2 cellular contexts compared by ENCODE assay signal in the genomic region with DNA sequence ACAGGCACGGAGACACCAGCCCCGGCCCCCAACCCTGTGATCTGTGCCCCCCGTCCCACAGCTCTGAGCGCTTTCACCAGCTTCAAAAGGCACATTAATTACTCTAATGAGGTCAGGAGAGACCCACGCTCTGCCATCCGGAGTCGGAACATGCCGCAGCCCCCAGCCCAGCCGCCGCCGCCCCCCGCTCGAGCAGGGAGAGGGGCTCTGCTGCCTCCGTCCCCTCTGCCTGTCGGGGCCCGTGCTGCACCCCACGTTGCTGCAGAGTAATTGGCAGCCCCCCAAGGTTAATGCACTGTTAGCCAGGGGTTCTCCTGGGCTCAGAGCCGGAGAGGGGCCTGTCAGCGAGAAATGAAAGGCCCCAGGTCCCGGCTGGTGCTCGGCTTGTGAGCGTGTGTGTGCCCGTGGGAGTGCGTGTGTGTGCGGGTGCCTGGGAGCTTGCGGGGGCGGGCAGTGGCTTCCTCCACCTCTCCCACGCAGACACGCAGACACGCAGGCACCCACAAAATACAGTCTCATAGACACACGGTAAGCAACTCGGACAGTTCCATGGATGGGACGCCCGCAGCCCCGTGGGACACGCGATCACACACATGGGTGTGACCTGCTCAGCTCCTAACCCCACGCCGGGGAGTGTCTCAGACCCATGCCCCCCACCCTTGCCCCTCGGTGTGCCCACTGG.
TF ChIP-seq lines count a peak whose summit lies in the region.

No MANE protein-coding gene starts in this region.

TF ChIP-seq in IMR-90, 13 proteins besides CTCF, POLR2A, EP300 and RAD21:
- TF ChIP-seq FOS (IDR thresholded peaks at IDR 0.05; ENCODE audit: low read depth, low read length) (no peak), NFE2L2 (IDR thresholded peaks at IDR 0.05; ENCODE audit: low read depth, low read length) (no peak), SMC3 (IDR thresholded peaks at IDR 0.05; ENCODE audit: low read depth, low read length) (no peak), MAZ (IDR thresholded peaks at IDR 0.05; ENCODE audit: borderline replicate concordance, low read depth, low read length) (no peak), CEBPB (IDR thresholded peaks at IDR 0.05; ENCODE audit: low read depth, low read length) (no peak), RFX5 (IDR thresholded peaks at IDR 0.05; ENCODE audit: low read depth, low read length) (no peak), MXI1 (IDR thresholded peaks at IDR 0.05; ENCODE audit: borderline replicate concordance, low read depth, low read length) (no peak), BHLHE40 (IDR thresholded peaks at IDR 0.05; ENCODE audit: low read depth, low read length) (no peak), MAFK (IDR thresholded peaks at IDR 0.05; ENCODE audit: low read depth, low read length) (no peak), RCOR1 (IDR thresholded peaks at IDR 0.05; ENCODE audit: insufficient replicate concordance, low read length) (no peak)
- TF ChIP-seq, protein P1, sequence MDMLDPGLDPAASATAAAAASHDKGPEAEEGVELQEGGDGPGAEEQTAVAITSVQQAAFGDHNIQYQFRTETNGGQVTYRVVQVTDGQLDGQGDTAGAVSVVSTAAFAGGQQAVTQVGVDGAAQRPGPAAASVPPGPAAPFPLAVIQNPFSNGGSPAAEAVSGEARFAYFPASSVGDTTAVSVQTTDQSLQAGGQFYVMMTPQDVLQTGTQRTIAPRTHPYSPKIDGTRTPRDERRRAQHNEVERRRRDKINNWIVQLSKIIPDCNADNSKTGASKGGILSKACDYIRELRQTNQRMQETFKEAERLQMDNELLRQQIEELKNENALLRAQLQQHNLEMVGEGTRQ (IDR thresholded peaks at IDR 0.05; ENCODE audit: low read depth, low read length): no peak
- TF ChIP-seq, protein P2, sequence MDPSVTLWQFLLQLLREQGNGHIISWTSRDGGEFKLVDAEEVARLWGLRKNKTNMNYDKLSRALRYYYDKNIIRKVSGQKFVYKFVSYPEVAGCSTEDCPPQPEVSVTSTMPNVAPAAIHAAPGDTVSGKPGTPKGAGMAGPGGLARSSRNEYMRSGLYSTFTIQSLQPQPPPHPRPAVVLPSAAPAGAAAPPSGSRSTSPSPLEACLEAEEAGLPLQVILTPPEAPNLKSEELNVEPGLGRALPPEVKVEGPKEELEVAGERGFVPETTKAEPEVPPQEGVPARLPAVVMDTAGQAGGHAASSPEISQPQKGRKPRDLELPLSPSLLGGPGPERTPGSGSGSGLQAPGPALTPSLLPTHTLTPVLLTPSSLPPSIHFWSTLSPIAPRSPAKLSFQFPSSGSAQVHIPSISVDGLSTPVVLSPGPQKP (IDR thresholded peaks at IDR 0.05; ENCODE audit: borderline replicate concordance, low read depth, low read length): no peak

TF ChIP-seq in H1, 55 proteins besides CTCF, POLR2A, EP300 and RAD21:
- TF ChIP-seq GABPA (IDR thresholded peaks at IDR 0.05; ENCODE audit: borderline replicate concordance, insufficient read depth, low read length) (no peak), ZNF274 (IDR thresholded peaks at IDR 0.05; ENCODE audit: borderline replicate concordance, extremely low read depth, low read length) (no peak), FOSL1 (IDR thresholded peaks at IDR 0.05; ENCODE audit: insufficient read depth, low read depth, low read length) (no peak), CBX8 (IDR thresholded peaks at IDR 0.05; ENCODE audit: borderline replicate concordance, low read depth, low read length) (no peak), BCL11A (IDR thresholded peaks at IDR 0.05; ENCODE audit: low read depth in 2 of 2, low read length in 2 of 2) (no peak), NRF1 (IDR thresholded peaks at IDR 0.05; ENCODE audit: low read depth, low read length) (no peak), POU5F1 (IDR thresholded peaks at IDR 0.05; ENCODE audit: low read depth, low read length) (no peak), SIX5 (IDR thresholded peaks at IDR 0.05; ENCODE audit: low read depth, low read length) (no peak), TCF12 (IDR thresholded peaks at IDR 0.05; ENCODE audit: low read depth, low read length) (no peak), EGR1 (IDR thresholded peaks at IDR 0.05; ENCODE audit: borderline replicate concordance, low read depth, low read length) (no peak), SIRT6 (IDR thresholded peaks at IDR 0.05; ENCODE audit: low read length) (no peak), CHD2 (IDR thresholded peaks at IDR 0.05; ENCODE audit: low read length) (no peak), RFX5 (IDR thresholded peaks at IDR 0.05; ENCODE audit: borderline replicate concordance, low read depth, low read length) (no peak), SRF (IDR thresholded peaks at IDR 0.05; ENCODE audit: low read depth, low read length) (no peak), POLR2AphosphoS5 (IDR thresholded peaks at IDR 0.05; ENCODE audit: low read depth, low read length) (no peak; the same call in 1 of the 2 replicates), CREB1 (IDR thresholded peaks at IDR 0.05) (no peak)
- TF ChIP-seq, protein P3, sequence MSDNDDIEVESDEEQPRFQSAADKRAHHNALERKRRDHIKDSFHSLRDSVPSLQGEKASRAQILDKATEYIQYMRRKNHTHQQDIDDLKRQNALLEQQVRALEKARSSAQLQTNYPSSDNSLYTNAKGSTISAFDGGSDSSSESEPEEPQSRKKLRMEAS (IDR thresholded peaks at IDR 0.05): no peak
- TF ChIP-seq, protein P1 (IDR thresholded peaks at IDR 0.05; ENCODE audit: low read length): no peak
